8 cellular contexts compared by ENCODE assay signal in genomic region chr3:58041826-58042324, GRCh38. TPM values are rescaled to one million over a fixed set of nuclear protein-coding genes. Genes with fewer than 3 reads are reported as not detected.
DNase-seq lines count a peak whose midpoint lies in the region; ATAC-seq and TF ChIP-seq lines count a peak whose summit lies in the region.

No MANE protein-coding gene starts in this region.

- no peak for TF ChIP-seq POLR2A in breast epithelium (IDR thresholded peaks at IDR 0.05)

- ATAC-seq in GM19467 (IDR thresholded peaks at IDR 0.05; ENCODE audit: unreplicated experiment) (peak; percentile 87), HG03457 (IDR thresholded peaks at IDR 0.05; ENCODE audit: unreplicated experiment) (peak; percentile 73)

- H3K27ac ChIP-seq in breast epithelium: peak overlapping the region; percentile 77 to 86

- no peaks in the 10 kb centered on the region for H3K36me3 ChIP-seq in breast epithelium

- no peaks in the 10 kb centered on the region for H3K27me3 ChIP-seq in breast epithelium

- H3K4me3 ChIP-seq in breast epithelium (peak overlapping the region in 1 of 3 donors; percentile 8), retinal pigment epithelial cell (ENCODE audit: low read length) (no peak overlapping the region)

- TF ChIP-seq CTCF in breast epithelium (IDR thresholded peaks at IDR 0.05): no peak
- no peak for TF ChIP-seq CTCF in retinal pigment epithelial cell (conservative IDR thresholded peaks at IDR 0.05; ENCODE audit: low read depth, low read length)

- H3K9me3 ChIP-seq in breast epithelium: no peaks in the 10 kb centered on the region

- intact Hi-C loops in breast epithelium (cut with DNase I; ENCODE audit: low total_unique reads): no loop called here

- peak; percentile 66 for DNase-seq in AG20443 (ENCODE audit: low spot score)
- no peak for DNase-seq in breast epithelium (ENCODE audit: low spot score in 2 of 2)
- peak; percentile 72 for DNase-seq in retinal pigment epithelial cell (ENCODE audit: low read depth)
- DNase-seq in cerebellar cortex (ENCODE audit: low spot score): no peak
- no peak for DNase-seq in DMS153 treated with DMSO at 0.1 percent for 48 hours (lab: John Stamatoyannopoulos, UW; ENCODE audit: unreplicated experiment)
- no peak for DNase-seq in activated naive CD4-positive, alpha-beta T cell (lab: John Stamatoyannopoulos, UW)

- H3K4me1 ChIP-seq in breast epithelium: peaks cover 10 to 20% of the 10 kb centered on the region in 2 donors

RNA-seq across cellular contexts. Expression of gene FLNB, which starts 33.7 kb away (rescaled TPM):
- total RNA-seq in breast epithelium: 100 to 1,000 TPM in 2 of 3 donors, 10 to 100 TPM in 1; 40.3 to 242 (median 164) TPM

Comparison
In these comparisons a context has a peak if more than half of its experiments do, and no peak if none do; other contexts are left out.
1. DNase-seq: peak in AG20443 (single experiment) and retinal pigment epithelial cell (single experiment); none in breast epithelium (0 of 2), cerebellar cortex (single experiment), DMS153 treated with DMSO at 0.1 percent for 48 hours (single experiment) and activated naive CD4-positive, alpha-beta T cell (0 of 4).